Comparison of ENCODE assay signal across 21 cellular contexts in genomic region chr1:57252597-57253306, GRCh38.
DNase-seq lines count a peak whose midpoint lies in the region; TF ChIP-seq lines count a peak whose summit lies in the region.
"Had no signal": no experiment of that assay in that cellular context is flagged by ENCODE, and none has a peak within 500 bp of the region (broad histone marks: within the 10 kb centered on the region; RNA-seq: fewer than 3 reads in every experiment).

No MANE protein-coding gene starts in this region.

- 35 to 43% methylated on average over 10 of the region's 10 CpGs for WGBS in GM23248 (ENCODE audit: low coverage in 1 of 2, low lambda C conversion rate in 2 of 2, missing lambda C conversion rate in 2 of 2), 2 experiments
- no CpG with 5 or more reads among the region's 10 CpGs for WGBS in iPS DF 6.9 (ENCODE audit: insufficient coverage, insufficient read length)
- 46 to 72% methylated on average over 3 to 10 of the region's 10 CpGs for WGBS in transverse colon (ENCODE audit: low coverage in 1 of 2), 2 donors

- no peak overlapping the region for H3K4me2 ChIP-seq in GM23248 (ENCODE audit: unreplicated experiment)

- no peak overlapping the region for H3K9ac ChIP-seq in GM23248

- in situ Hi-C loops in GM23248 (cut with MboI), result no loop called here
- in situ Hi-C loops in transverse colon (cut with MboI; ENCODE audit: low pct_ligation_motif_present in 1 of 4, low pct_unique_long_range_greater_than_20kb in 1 of 4, low sequenced_read_pairs in 3 of 4), result no loop called here

- peaks cover 14% of the 10 kb centered on the region for H3F3A ChIP-seq in GM23248 (ENCODE audit: insufficient read depth)

- no peaks in the 10 kb centered on the region for H4K20me1 ChIP-seq in GM23248 (ENCODE audit: insufficient read depth)

- H3K79me2 ChIP-seq in GM23248 (ENCODE audit: insufficient read depth), result no peaks in the 10 kb centered on the region

- H3K27me3 ChIP-seq in GM23248 (replicated peaks; ENCODE audit: insufficient read depth), result no peaks in the 10 kb centered on the region
- H3K27me3 ChIP-seq in SJCRH30, result no peaks in the 10 kb centered on the region
- no peaks in the 10 kb centered on the region; the same call in 1 of the 2 replicates for H3K27me3 ChIP-seq in iPS DF 6.9 (ENCODE audit: control insufficient read depth, insufficient read depth, low read length)
- no peaks in the 10 kb centered on the region for H3K27me3 ChIP-seq in transverse colon
- H3K27me3 ChIP-seq: heart left ventricle had no signal

- intact Hi-C loops in transverse colon (cut with DNase I; ENCODE audit: low total_unique reads), result no loop called here

- TF ChIP-seq CTCF in transverse colon (IDR thresholded peaks at IDR 0.05), result no peak

- H3K9me3 ChIP-seq in GM23248 (ENCODE audit: low read depth) (no peaks in the 10 kb centered on the region), SJCRH30 (replicated peaks) (no peaks in the 10 kb centered on the region), iPS DF 6.9 (ENCODE audit: control insufficient read depth, insufficient read depth, low read length) (no peaks in the 10 kb centered on the region), transverse colon (no peaks in the 10 kb centered on the region)
- H3K9me3 ChIP-seq: thoracic aorta had no signal

- DNase-seq in D341Med (ENCODE audit: low spot score), result peak; percentile 65
- peak; percentile 52 for DNase-seq in GM23248
- DNase-seq in SJCRH30, result peak; percentile 19 to 48
- DNase-seq in iPS DF 6.9 (ENCODE audit: low read depth, low spot score), result peak; percentile 16
- no peak for DNase-seq in transverse colon
- no peak for DNase-seq in NOMO-1 treated with DMSO at 0.1 percent for 48 hours (lab: John Stamatoyannopoulos, UW; ENCODE audit: unreplicated experiment)
- no peak for DNase-seq in activated CD8-positive, alpha-beta memory T cell treated with anti-CD3 and anti-CD28 coated beads, Interleukin-2, amount 50 U/mL, for 4 hours
- DNase-seq in erythroblast (lab: John Stamatoyannopoulos, UW), result no peak
- DNase-seq: activated CD4-positive, alpha-beta T cell treated with anti-CD3 and anti-CD28 coated beads, Interleukin-2, amount 50 U/mL, for 4 hours; activated naive CD4-positive, alpha-beta T cell treated with anti-CD3 and anti-CD28 coated beads for 36 hours; activated T-cell treated with anti-CD3 and anti-CD28 coated beads for 4 hours; anterior cingulate cortex; CD8-positive, alpha-beta T cell; effector CD4-positive, alpha-beta T cell; heart left ventricle; lower lobe of right lung; right cardiac atrium; stimulated activated naive B cell treated with anti-CD40 and anti-IgM and Interleukin-4, amounts not matched to agents 10 μg/mL and 1 μg/mL and 100 μg/mL, for 72 hours; T-helper 1 cell had no signal

- TF ChIP-seq EP300 in transverse colon (IDR thresholded peaks at IDR 0.05; ENCODE audit: low read depth), result no peak

- H3K36me3 ChIP-seq in GM23248 (ENCODE audit: low read depth), result no peaks in the 10 kb centered on the region
- H3K36me3 ChIP-seq in SJCRH30, result no peaks in the 10 kb centered on the region
- H3K36me3 ChIP-seq in iPS DF 6.9 (ENCODE audit: control insufficient read depth, insufficient read depth, low read length), result no peaks in the 10 kb centered on the region
- H3K36me3 ChIP-seq in transverse colon, result no peaks in the 10 kb centered on the region
- H3K36me3 ChIP-seq: heart left ventricle, lower lobe of right lung, thoracic aorta had no signal

- no peak overlapping the region for H3K27ac ChIP-seq in GM23248
- no peak overlapping the region for H3K27ac ChIP-seq in SJCRH30
- no peak overlapping the region for H3K27ac ChIP-seq in iPS DF 6.9 (ENCODE audit: low read length)
- H3K27ac ChIP-seq in transverse colon, result no peak overlapping the region
- H3K27ac ChIP-seq: heart left ventricle, HL-60, lower lobe of right lung, thoracic aorta had no signal

- no peaks in the 10 kb centered on the region for H3K9me2 ChIP-seq in GM23248 (ENCODE audit: insufficient read depth)

- no peak for TF ChIP-seq POLR2A in transverse colon (IDR thresholded peaks at IDR 0.05)
- TF ChIP-seq POLR2A in erythroblast (IDR thresholded peaks at IDR 0.05; ENCODE audit: low read length), result no peak

- no peak overlapping the region for H3K4me3 ChIP-seq in GM23248
- no peak overlapping the region for H3K4me3 ChIP-seq in SJCRH30
- H3K4me3 ChIP-seq in iPS DF 6.9 (ENCODE audit: low read length), result no peak overlapping the region
- H3K4me3 ChIP-seq in transverse colon, result no peak overlapping the region
- H3K4me3 ChIP-seq: heart left ventricle, lower lobe of right lung, thoracic aorta had no signal

- H3K4me1 ChIP-seq in GM23248 (ENCODE audit: insufficient read depth), result peaks cover 19% of the 10 kb centered on the region
- no peaks in the 10 kb centered on the region for H3K4me1 ChIP-seq in SJCRH30
- no peaks in the 10 kb centered on the region for H3K4me1 ChIP-seq in iPS DF 6.9 (ENCODE audit: control insufficient read depth, insufficient read depth, low read length)
- no peaks in the 10 kb centered on the region for H3K4me1 ChIP-seq in transverse colon
- H3K4me1 ChIP-seq: lower lobe of right lung had no signal

- H2AFZ ChIP-seq in GM23248, result no peak overlapping the region

Comparison
In these comparisons a context has a peak if more than half of its experiments do, and no peak if none do; other contexts are left out.
1. DNase-seq: peak in D341Med (single experiment), GM23248 (single experiment), SJCRH30 (2 of 2) and iPS DF 6.9 (single experiment); none in transverse colon (single experiment), NOMO-1 treated with DMSO at 0.1 percent for 48 hours (single experiment), activated CD8-positive, alpha-beta memory T cell treated with anti-CD3 and anti-CD28 coated beads, Interleukin-2, amount 50 U/mL, for 4 hours (single experiment) and erythroblast (0 of 2).